19 cellular contexts compared by ENCODE assay signal in genomic region chr15:48596415-48596814, GRCh38. TPM values are rescaled to one million over a fixed set of nuclear protein-coding genes. Genes with fewer than 3 reads are reported as not detected.
DNase-seq lines count a peak whose midpoint lies in the region; ATAC-seq and TF ChIP-seq lines count a peak whose summit lies in the region.
"Had no signal": no experiment of that assay in that cellular context is flagged by ENCODE, and none has a peak within 500 bp of the region (broad histone marks: within the 10 kb centered on the region; RNA-seq: fewer than 3 reads in every experiment).

No MANE protein-coding gene starts in this region.

- TF ChIP-seq POLR2A in prostate gland (IDR thresholded peaks at IDR 0.05) (no peak), stomach (IDR thresholded peaks at IDR 0.05) (no peak)

- no peaks in the 10 kb centered on the region for H3K4me1 Mint-ChIP-seq in glutamatergic neuron (ENCODE audit: low read depth, unreplicated experiment)
- H3K4me1 Mint-ChIP-seq: naive B cell had no signal

- H3K4me1 ChIP-seq in prostate gland (replicated peaks), result no peaks in the 10 kb centered on the region
- peaks cover 0 to 10% (median 0%) of the 10 kb centered on the region in 4 donors for H3K4me1 ChIP-seq in stomach
- H3K4me1 ChIP-seq: upper lobe of left lung had no signal

- H3K27me3 ChIP-seq in prostate gland (replicated peaks; ENCODE audit: insufficient read depth) (no peaks in the 10 kb centered on the region), stomach (no peaks in the 10 kb centered on the region)
- H3K27me3 ChIP-seq: esophagus muscularis mucosa, upper lobe of left lung had no signal

- no peaks in the 10 kb centered on the region for H3K36me3 ChIP-seq in prostate gland
- peaks cover 0 to 20% (median 6%) of the 10 kb centered on the region in 4 donors for H3K36me3 ChIP-seq in stomach
- H3K36me3 ChIP-seq: upper lobe of left lung had no signal

- H3K27me3 Mint-ChIP-seq in glutamatergic neuron (ENCODE audit: unreplicated experiment), result no peaks in the 10 kb centered on the region
- H3K27me3 Mint-ChIP-seq: naive B cell had no signal

- TF ChIP-seq EP300 in stomach (IDR thresholded peaks at IDR 0.05), result no peak

- 82% methylated on average over 4 of the region's 4 CpGs for WGBS in prostate gland
- WGBS in stomach, 5 donors, result 66 to 77% (median 74%) methylated on average over 4 of the region's 4 CpGs

- ATAC-seq in GM18508 (IDR thresholded peaks at IDR 0.05; ENCODE audit: insufficient read depth, unreplicated experiment), result peak; percentile 16
- peak; percentile 47 for ATAC-seq in GM21526 (IDR thresholded peaks at IDR 0.05; ENCODE audit: low FRiP score, unreplicated experiment)
- ATAC-seq in HG03342 (IDR thresholded peaks at IDR 0.05; ENCODE audit: unreplicated experiment), result peak; percentile 61

- H3K4me3 ChIP-seq in prostate gland (no peak overlapping the region), stomach (no peak overlapping the region)
- H3K4me3 ChIP-seq: esophagus muscularis mucosa, upper lobe of left lung had no signal

- intact Hi-C loops in prostate gland (cut with DNase I), result no loop called here
- intact Hi-C loops in stomach (cut with DNase I; ENCODE audit: low total_unique reads), result no loop called here

- no peaks in the 10 kb centered on the region for H3K36me3 Mint-ChIP-seq in glutamatergic neuron (ENCODE audit: unreplicated experiment)
- H3K36me3 Mint-ChIP-seq: naive B cell had no signal

- H3K27ac Mint-ChIP-seq in glutamatergic neuron (ENCODE audit: unreplicated experiment), result no peak overlapping the region
- H3K27ac Mint-ChIP-seq: activated T-helper 2 cell treated with anti-CD3 and anti-CD28 coated beads, Interferon-gamma antibody, Interleukin-2, Interleukin-4, amounts not matched to agents 10 μg/mL and 5 μg/mL and 100 μg/mL, durations not matched to agents 14 hours and 24 hours and 36 hours; naive B cell had no signal

- no peak overlapping the region for H3K4me3 Mint-ChIP-seq in glutamatergic neuron (ENCODE audit: unreplicated experiment)
- H3K4me3 Mint-ChIP-seq: naive B cell had no signal

- TF ChIP-seq CTCF in glutamatergic neuron (IDR thresholded peaks at IDR 0.05; ENCODE audit: partially characterized antibody, unreplicated experiment) (no peak), prostate gland (IDR thresholded peaks at IDR 0.05) (no peak), stomach (IDR thresholded peaks at IDR 0.05) (no peak)

- no peak overlapping the region for H3K27ac ChIP-seq in prostate gland
- H3K27ac ChIP-seq in stomach, result no peak overlapping the region
- H3K27ac ChIP-seq: C4-2B, esophagus muscularis mucosa had no signal

- no peaks in the 10 kb centered on the region for H3K9me3 Mint-ChIP-seq in glutamatergic neuron (ENCODE audit: unreplicated experiment)
- H3K9me3 Mint-ChIP-seq: activated T-helper 2 cell treated with anti-CD3 and anti-CD28 coated beads, Interferon-gamma antibody, Interleukin-2, Interleukin-4, amounts not matched to agents 10 μg/mL and 5 μg/mL and 100 μg/mL, durations not matched to agents 14 hours and 24 hours and 36 hours; naive B cell had no signal

- DNase-seq in foreskin melanocyte, result peak; percentile 70
- no peak for DNase-seq in glutamatergic neuron
- no peak for DNase-seq in prostate gland (ENCODE audit: low spot score)
- no peak for DNase-seq in stomach
- DNase-seq in dermis blood vessel endothelial cell, result no peak
- DNase-seq: activated CD4-positive, alpha-beta T cell treated with anti-CD3 and anti-CD28 coated beads for 4 hours; caudate nucleus; GDM1; naive B cell; NCI-H1105; NCI-H82; small intestine; upper lobe of left lung had no signal

- H3K9me3 ChIP-seq in prostate gland (no peaks in the 10 kb centered on the region), stomach (no peaks in the 10 kb centered on the region)
- H3K9me3 ChIP-seq: esophagus muscularis mucosa, upper lobe of left lung had no signal

RNA-seq across cellular contexts. Expression of gene FBN1, which starts 49.1 kb away (rescaled TPM):
- total RNA-seq in glutamatergic neuron (ENCODE audit: unreplicated experiment) (12.6 TPM), prostate gland (10 to 100 TPM; 12.1 to 81.9 TPM), stomach (100 to 1,000 TPM in 3 of 5 donors, 10 to 100 TPM in 2; 32.1 to 384 (median 104) TPM), dermis blood vessel endothelial cell (122 and 163 TPM in 2 replicates)
- polyA plus RNA-seq in stomach, result 1 to 10 TPM; 4.7 to 7.9 (median 5.5) TPM
